ENCODE assay signal across 8 cellular contexts in the genomic region with DNA sequence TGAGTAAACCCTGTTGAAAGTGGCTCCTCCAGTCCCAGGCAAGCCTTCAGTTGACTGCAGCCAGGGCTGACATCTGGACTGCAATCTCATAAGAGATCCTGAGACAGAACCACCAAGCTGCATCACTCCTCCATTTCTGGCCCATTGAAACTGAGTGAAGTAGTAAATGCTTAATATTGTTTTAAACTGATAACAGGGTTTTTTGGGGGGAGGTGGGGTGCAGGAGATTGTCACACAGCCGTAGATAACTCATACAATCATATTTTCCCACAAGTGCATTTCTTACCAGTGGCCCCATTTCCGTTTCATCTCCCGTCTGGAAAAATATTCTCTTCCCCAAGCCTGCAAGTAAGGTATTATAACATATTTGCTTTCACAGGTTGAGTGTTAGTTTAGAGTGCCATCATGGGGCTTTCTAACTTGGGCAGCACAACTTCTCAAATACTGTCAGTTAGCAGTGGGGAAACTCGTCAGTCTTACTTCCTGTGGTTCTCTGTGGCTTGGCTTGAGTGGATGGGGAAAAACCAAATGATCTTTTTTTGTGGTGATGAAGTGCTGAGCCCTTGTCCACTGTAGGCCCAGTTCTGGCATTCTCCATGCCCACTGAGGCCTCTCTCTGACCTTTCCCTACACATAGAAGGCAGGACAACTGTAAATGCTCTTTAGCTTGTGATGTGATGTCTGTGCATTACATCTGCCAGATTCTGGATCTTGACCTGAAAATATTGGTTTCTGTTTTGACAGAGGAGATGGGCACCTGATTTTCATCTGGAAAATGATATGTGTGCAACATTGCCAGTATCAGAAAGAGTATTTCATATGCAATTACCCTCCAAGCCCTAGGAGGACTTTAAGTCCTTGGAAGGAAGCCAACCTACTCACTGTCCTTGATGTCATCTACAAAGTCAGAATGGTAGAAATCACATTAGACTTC.
DNase-seq lines count a peak whose midpoint lies in the region; ATAC-seq, FAIRE-seq and TF ChIP-seq lines count a peak whose summit lies in the region.

No MANE protein-coding gene starts in this region.

- peaks cover 8% of the 10 kb centered on the region for H3K36me3 Mint-ChIP-seq in T-helper 2 cell treated with Interferon-gamma antibody and Interleukin-4, amounts not matched to agents 5 μg/mL and 100 μg/mL, for 36 hours (ENCODE audit: low read depth)
- H3K36me3 Mint-ChIP-seq in nephron progenitor cell (ENCODE audit: low read depth) (no peaks in the 10 kb centered on the region), progenitor cell of endocrine pancreas (ENCODE audit: insufficient read depth) (no peaks in the 10 kb centered on the region)

- H3K27me3 Mint-ChIP-seq in T-helper 2 cell treated with Interferon-gamma antibody and Interleukin-4, amounts not matched to agents 5 μg/mL and 100 μg/mL, for 36 hours (ENCODE audit: low read depth) = no peaks in the 10 kb centered on the region
- H3K27me3 Mint-ChIP-seq in nephron progenitor cell (ENCODE audit: low read depth, poor library complexity) (no peaks in the 10 kb centered on the region), progenitor cell of endocrine pancreas (peaks cover 20% of the 10 kb centered on the region)

- H3K9me3 Mint-ChIP-seq in T-helper 2 cell treated with Interferon-gamma antibody and Interleukin-4, amounts not matched to agents 5 μg/mL and 100 μg/mL, for 36 hours = peaks cover 11% of the 10 kb centered on the region
- H3K9me3 Mint-ChIP-seq in nephron progenitor cell = no peaks in the 10 kb centered on the region
- no peaks in the 10 kb centered on the region for H3K9me3 Mint-ChIP-seq in progenitor cell of endocrine pancreas (ENCODE audit: low read depth)

- H3K27ac Mint-ChIP-seq in T-helper 2 cell treated with Interferon-gamma antibody and Interleukin-4, amounts not matched to agents 5 μg/mL and 100 μg/mL, for 36 hours = peak overlapping the region; percentile 89
- H3K27ac Mint-ChIP-seq in nephron progenitor cell = peak overlapping the region; percentile 19
- H3K27ac Mint-ChIP-seq in progenitor cell of endocrine pancreas = no peak overlapping the region

- TF ChIP-seq CTCF in nephron progenitor cell (IDR thresholded peaks at IDR 0.05) = no peak
- TF ChIP-seq CTCF in progenitor cell of endocrine pancreas (IDR thresholded peaks at IDR 0.05; ENCODE audit: unreplicated experiment) = no peak

- H3K4me1 Mint-ChIP-seq in T-helper 2 cell treated with Interferon-gamma antibody and Interleukin-4, amounts not matched to agents 5 μg/mL and 100 μg/mL, for 36 hours (ENCODE audit: low read depth) = peaks cover 43% of the 10 kb centered on the region
- H3K4me1 Mint-ChIP-seq in nephron progenitor cell (no peaks in the 10 kb centered on the region), progenitor cell of endocrine pancreas (ENCODE audit: low read depth) (peaks cover 2% of the 10 kb centered on the region)

- peak; percentile 84 for ATAC-seq in GM19023 (IDR thresholded peaks at IDR 0.05; ENCODE audit: unreplicated experiment)
- peak; percentile 88 for ATAC-seq in HG02870 (IDR thresholded peaks at IDR 0.05; ENCODE audit: unreplicated experiment)

- FAIRE-seq in frontal cortex (lab: Jason Lieb, UNC) = no peak

- H3K4me3 Mint-ChIP-seq in T-helper 2 cell treated with Interferon-gamma antibody and Interleukin-4, amounts not matched to agents 5 μg/mL and 100 μg/mL, for 36 hours = peak overlapping the region; percentile 65
- H3K4me3 Mint-ChIP-seq in nephron progenitor cell (no peak overlapping the region), progenitor cell of endocrine pancreas (ENCODE audit: low read depth) (no peak overlapping the region)

- peak; percentile 73 for DNase-seq in T-helper 2 cell treated with Interferon-gamma antibody and Interleukin-4, amounts not matched to agents 5 μg/mL and 100 μg/mL, for 36 hours (ENCODE audit: low spot score)
- DNase-seq in nephron progenitor cell (no peak), NCI-H2029 (lab: John Stamatoyannopoulos, UW) (no peak), inferior parietal cortex (ENCODE audit: extremely low spot score) (no peak), frontal cortex (ENCODE audit: low spot score in 2 of 2) (no peak), progenitor cell of endocrine pancreas (ENCODE audit: low spot score, unreplicated experiment) (no peak)
